ENCODE assay signal across 22 cellular contexts in genomic region chr16:20107086-20107485, GRCh38. TPM values are rescaled to one million over a fixed set of nuclear protein-coding genes. Genes with fewer than 3 reads are reported as not detected.
DNase-seq lines count a peak whose midpoint lies in the region; ATAC-seq, FAIRE-seq and TF ChIP-seq lines count a peak whose summit lies in the region.
"Had no signal": no experiment of that assay in that cellular context is flagged by ENCODE, and none has a peak within 500 bp of the region (broad histone marks: within the 10 kb centered on the region; RNA-seq: fewer than 3 reads in every experiment).

No MANE protein-coding gene starts in this region.

- H2AK5ac ChIP-seq in H9 (ENCODE audit: insufficient read length, low read length), result no peak overlapping the region
- H2AK5ac ChIP-seq in H1 (ENCODE audit: low read depth, low read length), result no peak overlapping the region

- H3K9me2 ChIP-seq in GM23338 (ENCODE audit: insufficient read depth), result peaks cover 7% of the 10 kb centered on the region; the same call in 1 of the 2 replicates

- H3K9me3 Mint-ChIP-seq in GM23338 (no peaks in the 10 kb centered on the region), H9 (no peaks in the 10 kb centered on the region), neural progenitor cell (no peaks in the 10 kb centered on the region)

- H3K36me3 ChIP-seq in GM23338 (ENCODE audit: insufficient read depth) (no peaks in the 10 kb centered on the region), H1 (ENCODE audit: control insufficient read depth in 2 of 4, insufficient read depth in 4 of 4, low read length in 3 of 4) (no peaks in the 10 kb centered on the region), neural progenitor cell (no peaks in the 10 kb centered on the region)
- H3K36me3 ChIP-seq: BE2C had no signal

- H2BK12ac ChIP-seq in H9 (ENCODE audit: insufficient read length, low read depth, low read length), result no peak overlapping the region
- no peak overlapping the region for H2BK12ac ChIP-seq in H1 (ENCODE audit: low read depth, low read length)

- peak; percentile 3 for DNase-seq in GM23338 (ENCODE audit: low spot score)
- DNase-seq in H9, result no peak
- DNase-seq in H1 (ENCODE audit: low read depth in 1 of 2, low spot score in 2 of 2), result no peak
- no peak for DNase-seq in neural progenitor cell (ENCODE audit: low spot score)
- no peak for DNase-seq in foreskin melanocyte
- DNase-seq in cerebellum (ENCODE audit: low spot score), result no peak
- DNase-seq: ACHN; BE2C; C1 segment of cervical spinal cord; CD4-positive, CD25-positive, alpha-beta regulatory T cell; CD8-positive, alpha-beta memory T cell; COR-L47; DMS 273 treated with DMSO at 0.1 percent for 48 hours; DMS53; DND-41; EL; HCEC 1CT had no signal

- H3K18ac ChIP-seq in H9 (ENCODE audit: insufficient read length, low read depth, low read length) (no peak overlapping the region), H1 (ENCODE audit: extremely low read depth, low read length) (no peak overlapping the region)

- no peaks in the 10 kb centered on the region for H3K36me3 Mint-ChIP-seq in GM23338 (ENCODE audit: low read depth)
- no peaks in the 10 kb centered on the region for H3K36me3 Mint-ChIP-seq in H9 (ENCODE audit: insufficient read depth in 1 of 3, low read depth in 3 of 3)
- no peaks in the 10 kb centered on the region for H3K36me3 Mint-ChIP-seq in neural progenitor cell
- H3K36me3 Mint-ChIP-seq: CD4-positive, CD25-positive, alpha-beta regulatory T cell; CD8-positive, alpha-beta memory T cell had no signal

- H3K27ac ChIP-seq in GM23338 (ENCODE audit: low read depth) (no peak overlapping the region), H9 (ENCODE audit: insufficient read length, low read depth, low read length) (no peak overlapping the region), H1 (ENCODE audit: low read depth, low read length) (no peak overlapping the region), neural progenitor cell (no peak overlapping the region)

- WGBS in H9 (ENCODE audit: extremely low coverage, insufficient read length, low lambda C conversion rate), result no CpG with 5 or more reads among the region's 2 CpGs
- 91% methylated on average over 2 of the region's 2 CpGs; no CpG with 5 or more reads in 1 of the 2 experiments for WGBS in H1 (ENCODE audit: extremely low coverage in 1 of 2, insufficient coverage in 1 of 2, insufficient read length in 1 of 2, insufficient replicate concordance in 2 of 2, low coverage in 1 of 2, low lambda C conversion rate in 2 of 2, missing lambda C conversion rate in 1 of 2), 2 experiments

- H3K4me3 Mint-ChIP-seq in GM23338 (no peak overlapping the region), H9 (no peak overlapping the region), neural progenitor cell (no peak overlapping the region)
- H3K4me3 Mint-ChIP-seq: CD4-positive, CD25-positive, alpha-beta regulatory T cell; CD8-positive, alpha-beta memory T cell had no signal

- H2AFZ ChIP-seq in GM23338, result 0 out of 2 replicates have a peak overlapping the region, but pooled peaks have one; percentile 63
- peak overlapping the region; percentile 48 for H2AFZ ChIP-seq in H9 (ENCODE audit: low read length)
- peak overlapping the region; percentile 91 for H2AFZ ChIP-seq in H1 (ENCODE audit: low read length)
- peak overlapping the region; percentile 94 for H2AFZ ChIP-seq in neural progenitor cell (replicated peaks)

- H4K5ac ChIP-seq in H9 (ENCODE audit: insufficient read length, low read depth, low read length) (no peak overlapping the region), H1 (ENCODE audit: insufficient read length, low read depth, low read length) (no peak overlapping the region)

- no peaks in the 10 kb centered on the region for H3F3A ChIP-seq in GM23338 (replicated peaks; ENCODE audit: low read depth)
- no peaks in the 10 kb centered on the region for H3F3A ChIP-seq in neural progenitor cell (ENCODE audit: low read depth)

- no peaks in the 10 kb centered on the region for H4K20me1 ChIP-seq in GM23338 (replicated peaks; ENCODE audit: insufficient read depth)
- H4K20me1 ChIP-seq in H9 (ENCODE audit: control insufficient read depth, insufficient read depth, insufficient read length), result no peaks in the 10 kb centered on the region
- no peaks in the 10 kb centered on the region for H4K20me1 ChIP-seq in H1 (replicated peaks in 1 of 2; ENCODE audit: control insufficient read depth in 1 of 2, insufficient read depth in 2 of 2, low read length in 2 of 2)
- no peaks in the 10 kb centered on the region for H4K20me1 ChIP-seq in neural progenitor cell (ENCODE audit: low read depth)

- no peak overlapping the region for H3K4ac ChIP-seq in H9 (ENCODE audit: low read depth, low read length)
- H3K4ac ChIP-seq in H1 (replicated peaks; ENCODE audit: insufficient read length, low read depth, low read length), result no peak overlapping the region

- no peaks in the 10 kb centered on the region for H3K79me1 ChIP-seq in H9 (ENCODE audit: insufficient read depth, low read depth, low read length, poor library complexity, severe bottlenecking)
- no peaks in the 10 kb centered on the region for H3K79me1 ChIP-seq in H1 (ENCODE audit: low read depth, low read length)

- no peaks in the 10 kb centered on the region for H3K4me1 ChIP-seq in GM23338 (ENCODE audit: insufficient read depth)
- no peaks in the 10 kb centered on the region for H3K4me1 ChIP-seq in H9 (ENCODE audit: insufficient read depth, low read length)
- no peaks in the 10 kb centered on the region for H3K4me1 ChIP-seq in H1 (replicated peaks in 1 of 4; ENCODE audit: control insufficient read depth in 3 of 4, insufficient read depth in 4 of 4, low read length in 3 of 4)
- no peaks in the 10 kb centered on the region for H3K4me1 ChIP-seq in neural progenitor cell
- H3K4me1 ChIP-seq: BE2C had no signal

- no peak for ATAC-seq in GM23338
- ATAC-seq: GM12878 had no signal

- H3K27me3 Mint-ChIP-seq in GM23338 (ENCODE audit: insufficient read depth, low read depth, poor library complexity) (peaks cover 3% of the 10 kb centered on the region), H9 (ENCODE audit: low read depth) (peaks cover 4% of the 10 kb centered on the region), neural progenitor cell (ENCODE audit: insufficient read depth, low read depth) (peaks cover 3% of the 10 kb centered on the region)
- H3K27me3 Mint-ChIP-seq: CD4-positive, CD25-positive, alpha-beta regulatory T cell had no signal

- no peak overlapping the region for H3K23ac ChIP-seq in H9 (ENCODE audit: insufficient read length, low read depth, low read length)
- no peak overlapping the region for H3K23ac ChIP-seq in H1 (ENCODE audit: insufficient read length)

- H3K56ac ChIP-seq in H9 (ENCODE audit: insufficient read length, low read depth, low read length) (no peak overlapping the region), H1 (replicated peaks; ENCODE audit: insufficient read length, low read depth, low read length) (no peak overlapping the region)

- H3K23me2 ChIP-seq in H9 (ENCODE audit: insufficient read length, low read depth, low read length, poor library complexity, severe bottlenecking) (no peaks in the 10 kb centered on the region), H1 (ENCODE audit: low read depth, low read length) (no peaks in the 10 kb centered on the region; the same call in 1 of the 2 replicates)

- no peaks in the 10 kb centered on the region for H3K27me3 ChIP-seq in GM23338 (ENCODE audit: insufficient read depth)
- no peaks in the 10 kb centered on the region for H3K27me3 ChIP-seq in H9 (ENCODE audit: insufficient read depth, low read length)
- H3K27me3 ChIP-seq in H1 (replicated peaks in 1 of 4; ENCODE audit: control insufficient read depth in 3 of 4, extremely low read depth in 1 of 4, insufficient read depth in 3 of 4, low read length in 3 of 4), result no peaks in the 10 kb centered on the region; a peak in 1 of 7 replicates
- H3K27me3 ChIP-seq in neural progenitor cell, result no peaks in the 10 kb centered on the region
- H3K27me3 ChIP-seq: BE2C had no signal

- H2BK120ac ChIP-seq in H9 (ENCODE audit: low read depth, low read length, poor library complexity, severe bottlenecking), result no peak overlapping the region
- no peak overlapping the region for H2BK120ac ChIP-seq in H1 (replicated peaks; ENCODE audit: low read depth, low read length)

- H2BK20ac ChIP-seq in H9 (ENCODE audit: low read depth, low read length, poor library complexity, severe bottlenecking), result no peak overlapping the region
- 0 out of 2 replicates have a peak overlapping the region, but pooled peaks have one; percentile 43 for H2BK20ac ChIP-seq in H1 (ENCODE audit: low read length)

- no peak overlapping the region for H4K8ac ChIP-seq in H9 (replicated peaks; ENCODE audit: insufficient read length, low read depth, low read length)
- H4K8ac ChIP-seq in H1 (ENCODE audit: extremely low read depth, insufficient read depth, low read length), result peak overlapping the region; percentile 29; the same call in 1 of the 2 replicates

- H3K9me3 ChIP-seq in H9 (ENCODE audit: control insufficient read depth, low read depth, low read length), result no peaks in the 10 kb centered on the region
- no peaks in the 10 kb centered on the region for H3K9me3 ChIP-seq in H1 (ENCODE audit: insufficient read depth in 2 of 2, low read depth in 1 of 2, low read length in 1 of 2)
- H3K9me3 ChIP-seq in neural progenitor cell (ENCODE audit: low read depth), result no peaks in the 10 kb centered on the region
- H3K9me3 ChIP-seq: BE2C had no signal

- TF ChIP-seq CTCF in GM23338 (conservative IDR thresholded peaks at IDR 0.05; ENCODE audit: low read depth in 2 of 2) (no peak), H9 (conservative IDR thresholded peaks at IDR 0.05) (no peak), H1 (IDR thresholded peaks at IDR 0.05; ENCODE audit: control extremely low read depth in 1 of 3, insufficient read depth in 1 of 3, low read depth in 1 of 3, low read length in 3 of 3) (no peak), neural progenitor cell (IDR thresholded peaks at IDR 0.05) (no peak)

- H3K4me1 Mint-ChIP-seq in GM23338 (no peaks in the 10 kb centered on the region), H9 (no peaks in the 10 kb centered on the region), neural progenitor cell (no peaks in the 10 kb centered on the region)
- H3K4me1 Mint-ChIP-seq: CD4-positive, CD25-positive, alpha-beta regulatory T cell; CD8-positive, alpha-beta memory T cell had no signal

- H4K91ac ChIP-seq in H9 (ENCODE audit: insufficient read length, low read depth, low read length) (no peak overlapping the region), H1 (replicated peaks; ENCODE audit: insufficient read length, low read length) (no peak overlapping the region)

- no peak overlapping the region for H3K14ac ChIP-seq in H9 (ENCODE audit: insufficient read depth, low read length)
- H3K14ac ChIP-seq in H1 (ENCODE audit: insufficient read length), result no peak overlapping the region

- H3K9ac ChIP-seq in H9 (ENCODE audit: extremely low read depth, insufficient read length, low read length) (no peak overlapping the region), H1 (replicated peaks in 1 of 4; ENCODE audit: extremely low read depth in 1 of 4, low read depth in 3 of 4, low read length in 3 of 4) (no peak overlapping the region), neural progenitor cell (no peak overlapping the region)

- no peak overlapping the region for H2BK5ac ChIP-seq in H9 (ENCODE audit: insufficient read length, low read length)
- H2BK5ac ChIP-seq in H1 (ENCODE audit: low read depth, low read length), result no peak overlapping the region

- TF ChIP-seq RAD21 in H1 (IDR thresholded peaks at IDR 0.05 in 1 of 2, conservative IDR thresholded peaks at IDR 0.05 in 1 of 2; ENCODE audit: low read depth in 2 of 2, low read length in 2 of 2), result no peak

- no peak overlapping the region for H3T11ph ChIP-seq in H9 (ENCODE audit: low read length)

- no peak for TF ChIP-seq EP300 in H1 (IDR thresholded peaks at IDR 0.05; ENCODE audit: borderline replicate concordance in 1 of 2, low read depth in 2 of 2, low read length in 2 of 2)

- CTCF ChIA-PET in H1 (lab: Charles Lee; ENCODE audit: partially characterized antibody), result interaction anchor here (0.6 to 2.0 kb wide), 7 partner anchors 10 to 279 kb away, joined by 3 to 9 read pairs (median 4); no protein-coding TSS in a partner anchor

- POLR2A ChIA-PET in H1 (lab: Charles Lee; ENCODE audit: partially characterized antibody), result no interaction called here

- H3K4me2 ChIP-seq in GM23338 (no peak overlapping the region), H9 (ENCODE audit: insufficient read depth, insufficient read length, low read length) (no peak overlapping the region), H1 (ENCODE audit: insufficient read depth in 1 of 2, low read depth in 2 of 2, low read length in 2 of 2) (no peak overlapping the region), neural progenitor cell (no peak overlapping the region)

- no peak overlapping the region for H3K4me3 ChIP-seq in GM23338
- H3K4me3 ChIP-seq in H1 (ENCODE audit: extremely low read depth in 1 of 4, insufficient read depth in 2 of 4, low read depth in 3 of 4, low read length in 4 of 4), result no peak overlapping the region
- no peak overlapping the region for H3K4me3 ChIP-seq in neural progenitor cell
- H3K4me3 ChIP-seq: GM12878 had no signal

- H2BK15ac ChIP-seq in H9 (ENCODE audit: low read depth, low read length), result no peak overlapping the region
- no peak overlapping the region for H2BK15ac ChIP-seq in H1 (ENCODE audit: low read length)

- H3K79me2 ChIP-seq in GM23338 (replicated peaks; ENCODE audit: insufficient read depth), result no peaks in the 10 kb centered on the region
- no peaks in the 10 kb centered on the region for H3K79me2 ChIP-seq in H9 (ENCODE audit: insufficient read depth, low read length)
- no peaks in the 10 kb centered on the region for H3K79me2 ChIP-seq in H1 (ENCODE audit: control insufficient read depth in 1 of 2, insufficient read depth in 2 of 2, low read length in 2 of 2)
- H3K79me2 ChIP-seq in neural progenitor cell (ENCODE audit: low read depth), result no peaks in the 10 kb centered on the region

- no peak overlapping the region for H3K27ac Mint-ChIP-seq in GM23338
- no peak overlapping the region for H3K27ac Mint-ChIP-seq in H9
- no peak overlapping the region for H3K27ac Mint-ChIP-seq in neural progenitor cell
- H3K27ac Mint-ChIP-seq: CD4-positive, CD25-positive, alpha-beta regulatory T cell; CD8-positive, alpha-beta memory T cell had no signal

- no peak for FAIRE-seq in H1 (lab: Jason Lieb, UNC)
- FAIRE-seq: A204.1, GM12878 had no signal

- TF ChIP-seq POLR2A in H1 (IDR thresholded peaks at IDR 0.05; ENCODE audit: control extremely low read depth in 1 of 2, low read depth in 2 of 2, low read length in 2 of 2), result no peak

RNA-seq across cellular contexts. Expression of gene GPR139, which starts 33.4 kb away (rescaled TPM):
- 1.8 and 2.3 TPM in 2 replicates for total RNA-seq in GM23338 (2014; rRNA removed; shearing (Covaris generic))
- polyA plus RNA-seq in GM23338 (2016; fragmentation: Nextera tagmentation; extraction: Ambion mirVana) (0.31 and 0.66 TPM in 2 replicates), H1 (2011; rRNA removed) (1.9 and 2.2 TPM in 2 replicates)
- total RNA-seq in H9 (2021) (0.22 TPM in 1 of 2 replicates, not detected in the other), neural progenitor cell (ENCODE audit: low replicate concordance) (not detected in 2 replicates), cerebellum (0.91 TPM)
- total RNA-seq in H1 (2021; fragmentation: NEBNext Ultra II Directional; extraction: Animal tissue kit (Norgen Biotek cat#: 25700)), result 0.73 and 0.84 TPM in 2 replicates
- polyA plus RNA-seq in H1 (2011; cell fraction: cytosol; rRNA removed), result 1.3 TPM
- 1.7 TPM for polyA plus RNA-seq in H1 (2011; cell fraction: nucleus; rRNA removed)
- polyA plus RNA-seq in H1 (2012, experiment 1 of 2), result 0.22 to 0.59 TPM (median 0.54 TPM) in 4 replicates
- not detected for polyA plus RNA-seq in H1 (2012, experiment 2 of 2)
- 0.61 TPM for polyA plus RNA-seq in H1 (2013, experiment 1 of 2)
- 0.52 TPM for polyA plus RNA-seq in H1 (2013, experiment 2 of 2)
- 4.0 and 5.5 TPM in 2 replicates for polyA minus RNA-seq in H1 (2011; rRNA and poly(A)+ RNA removed)
- 1.4 TPM for polyA minus RNA-seq in H1 (2011; cell fraction: cytosol; rRNA and poly(A)+ RNA removed)
- 2.9 TPM for polyA minus RNA-seq in H1 (2011; cell fraction: nucleus; rRNA and poly(A)+ RNA removed)
- total RNA-seq: CD4-positive, CD25-positive, alpha-beta regulatory T cell; CD8-positive, alpha-beta memory T cell; G401; GM12878; H4; HT-29 had no signal
- polyA plus RNA-seq: CD4-positive, CD25-positive, alpha-beta regulatory T cell; CD8-positive, alpha-beta memory T cell; GM12878 had no signal
